In genomic region chr2:16255120-16255519, GRCh38 we compare ENCODE assay signal across 1 cellular context.
TF ChIP-seq lines count a peak whose summit lies in the region.

No MANE protein-coding gene starts in this region.

TF ChIP-seq in H1, 55 proteins besides CTCF, POLR2A, EP300 and RAD21:
- TF ChIP-seq, protein P1, sequence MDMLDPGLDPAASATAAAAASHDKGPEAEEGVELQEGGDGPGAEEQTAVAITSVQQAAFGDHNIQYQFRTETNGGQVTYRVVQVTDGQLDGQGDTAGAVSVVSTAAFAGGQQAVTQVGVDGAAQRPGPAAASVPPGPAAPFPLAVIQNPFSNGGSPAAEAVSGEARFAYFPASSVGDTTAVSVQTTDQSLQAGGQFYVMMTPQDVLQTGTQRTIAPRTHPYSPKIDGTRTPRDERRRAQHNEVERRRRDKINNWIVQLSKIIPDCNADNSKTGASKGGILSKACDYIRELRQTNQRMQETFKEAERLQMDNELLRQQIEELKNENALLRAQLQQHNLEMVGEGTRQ (IDR thresholded peaks at IDR 0.05; ENCODE audit: low read length), result no peak
- TF ChIP-seq FOSL1 (IDR thresholded peaks at IDR 0.05; ENCODE audit: insufficient read depth, low read depth, low read length), result no peak
- no peak for TF ChIP-seq RFX5 (IDR thresholded peaks at IDR 0.05; ENCODE audit: borderline replicate concordance, low read depth, low read length)
- TF ChIP-seq NANOG (IDR thresholded peaks at IDR 0.05; ENCODE audit: insufficient read depth, low read depth, low read length, poor library complexity, severe bottlenecking), result no peak
- no peak for TF ChIP-seq CHD2 (IDR thresholded peaks at IDR 0.05; ENCODE audit: low read length)
- TF ChIP-seq TEAD4 (IDR thresholded peaks at IDR 0.05; ENCODE audit: low read depth, low read length), result no peak
